17 cellular contexts compared by ENCODE assay signal in the genomic region with DNA sequence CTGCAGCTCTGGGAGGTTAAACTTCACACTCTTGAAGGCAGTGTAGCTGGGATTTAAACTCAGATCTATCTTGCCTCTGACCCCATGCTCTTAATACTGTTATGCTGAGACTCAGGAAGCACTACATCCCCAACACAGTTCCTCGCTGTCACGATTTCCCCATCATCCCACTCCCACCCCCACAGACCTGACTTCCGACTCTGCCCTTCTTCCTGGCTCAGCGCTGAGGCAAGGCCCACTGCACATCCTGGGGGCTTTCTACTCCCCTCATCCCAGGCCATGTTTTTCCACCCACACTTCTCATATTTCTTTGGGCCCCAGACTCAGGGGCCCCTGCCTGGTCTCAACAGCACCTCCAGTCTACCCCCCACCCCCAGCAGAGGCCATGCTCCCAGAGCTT. TPM values are rescaled to one million over a fixed set of nuclear protein-coding genes. Genes with fewer than 3 reads are reported as not detected.
DNase-seq lines count a peak whose midpoint lies in the region; ATAC-seq and TF ChIP-seq lines count a peak whose summit lies in the region.
"Had no signal": no experiment of that assay in that cellular context is flagged by ENCODE, and none has a peak within 500 bp of the region (broad histone marks: within the 10 kb centered on the region; RNA-seq: fewer than 3 reads in every experiment).

No MANE protein-coding gene starts in this region.

- H3K9me3 Mint-ChIP-seq in MCF 10A (ENCODE audit: unreplicated experiment) = no peaks in the 10 kb centered on the region
- H3K9me3 Mint-ChIP-seq: activated naive CD4-positive, alpha-beta T cell treated with anti-CD3 and anti-CD28 coated beads, Interleukin-2, amount 50 U/mL, for 24 hours had no signal

- H3K4me3 ChIP-seq in breast epithelium = no peak overlapping the region
- H3K4me3 ChIP-seq in neuronal stem cell (ENCODE audit: low read length in 2 of 2) = no peak overlapping the region
- no peak overlapping the region for H3K4me3 ChIP-seq in upper lobe of left lung

- no peak overlapping the region for H4K8ac ChIP-seq in neuronal stem cell (ENCODE audit: low read depth, low read length)

- no peak overlapping the region for H2AK5ac ChIP-seq in neuronal stem cell (ENCODE audit: low read depth, low read length)

- H2BK15ac ChIP-seq in neuronal stem cell (ENCODE audit: low read length) = no peak overlapping the region

- no peak overlapping the region for H2BK5ac ChIP-seq in neuronal stem cell (ENCODE audit: low read length)

- H2AFZ ChIP-seq in neuronal stem cell (ENCODE audit: low read length) = no peak overlapping the region

- H3K4me1 Mint-ChIP-seq in MCF 10A (ENCODE audit: insufficient read depth, unreplicated experiment) = peaks cover 38% of the 10 kb centered on the region
- H3K4me1 Mint-ChIP-seq: activated naive CD4-positive, alpha-beta T cell treated with anti-CD3 and anti-CD28 coated beads, Interleukin-2, amount 50 U/mL, for 24 hours had no signal

- H3K9me3 ChIP-seq in breast epithelium (no peaks in the 10 kb centered on the region), neuronal stem cell (replicated peaks in 1 of 2; ENCODE audit: control insufficient read depth in 2 of 2, insufficient read depth in 1 of 2, low read depth in 1 of 2, low read length in 2 of 2) (no peaks in the 10 kb centered on the region), upper lobe of left lung (no peaks in the 10 kb centered on the region)

- no peak overlapping the region for H3K9ac ChIP-seq in neuronal stem cell (ENCODE audit: low read depth, low read length, poor library complexity)
- H3K9ac ChIP-seq: KMS-11 had no signal

- CTCF ChIA-PET in MCF 10A (lab: Yijun Ruan, JAX) = interaction anchor here (0.9 to 2.2 kb wide), 9 partner anchors 10 to 122 kb away, joined by 3 to 10 read pairs (median 4); no protein-coding TSS in a partner anchor

- H3K4me1 ChIP-seq in breast epithelium (peaks cover 0 to 12% of the 10 kb centered on the region in 2 donors), neuronal stem cell (ENCODE audit: control insufficient read depth in 2 of 2, insufficient read depth in 1 of 2, low read depth in 1 of 2, low read length in 2 of 2) (no peaks in the 10 kb centered on the region), upper lobe of left lung (peaks cover 8 to 28% (median 17%) of the 10 kb centered on the region in 4 donors)

- no peaks in the 10 kb centered on the region for H3K79me1 ChIP-seq in neuronal stem cell (ENCODE audit: low read depth, low read length)

- H3K36me3 ChIP-seq in breast epithelium = no peaks in the 10 kb centered on the region
- peaks cover 12 to 36% of the 10 kb centered on the region in 2 donors for H3K36me3 ChIP-seq in neuronal stem cell (replicated peaks in 1 of 2; ENCODE audit: control insufficient read depth in 2 of 2, insufficient read depth in 2 of 2, low read length in 2 of 2)
- peaks cover 0 to 56% (median 31%) of the 10 kb centered on the region in 4 donors for H3K36me3 ChIP-seq in upper lobe of left lung

- H3K4me3 Mint-ChIP-seq in MCF 10A (ENCODE audit: unreplicated experiment) = no peak overlapping the region
- H3K4me3 Mint-ChIP-seq: activated naive CD4-positive, alpha-beta T cell treated with anti-CD3 and anti-CD28 coated beads, Interleukin-2, amount 50 U/mL, for 24 hours; T-helper 17 cell had no signal

- no CpG with 5 or more reads among the region's 4 CpGs for WGBS in neuronal stem cell (ENCODE audit: extremely low coverage in 2 of 2, insufficient read length in 2 of 2, insufficient replicate concordance in 1 of 2), 2 donors
- 59 to 60% methylated on average over 4 of the region's 4 CpGs for WGBS in upper lobe of left lung, 2 donors

- no peak overlapping the region for H3K4ac ChIP-seq in neuronal stem cell (ENCODE audit: low read length)

- peaks cover 12% of the 10 kb centered on the region for H3K36me3 Mint-ChIP-seq in MCF 10A (ENCODE audit: insufficient read depth, unreplicated experiment)
- H3K36me3 Mint-ChIP-seq: activated naive CD4-positive, alpha-beta T cell treated with anti-CD3 and anti-CD28 coated beads, Interleukin-2, amount 50 U/mL, for 24 hours had no signal

- TF ChIP-seq EP300 in upper lobe of left lung (IDR thresholded peaks at IDR 0.05) = no peak

- peak overlapping the region; percentile 21 for H2BK120ac ChIP-seq in neuronal stem cell (ENCODE audit: low read depth, low read length)

- H3K27me3 ChIP-seq in breast epithelium = no peaks in the 10 kb centered on the region
- H3K27me3 ChIP-seq in neuronal stem cell (ENCODE audit: control insufficient read depth in 3 of 3, insufficient read depth in 3 of 3, low read depth in 1 of 3, low read length in 3 of 3) = no peaks in the 10 kb centered on the region
- H3K27me3 ChIP-seq in upper lobe of left lung = no peaks in the 10 kb centered on the region

- H3K14ac ChIP-seq in neuronal stem cell (ENCODE audit: low read length) = no peak overlapping the region

- no peak overlapping the region for H3K23ac ChIP-seq in neuronal stem cell (ENCODE audit: low read depth, low read length, poor library complexity)

- no peak for TF ChIP-seq CTCF in breast epithelium (IDR thresholded peaks at IDR 0.05)
- TF ChIP-seq CTCF in MCF 10A (IDR thresholded peaks at IDR 0.05; ENCODE audit: unreplicated experiment) = no peak
- TF ChIP-seq CTCF in upper lobe of left lung (IDR thresholded peaks at IDR 0.05) = no peak

- no peak overlapping the region for H3K18ac ChIP-seq in neuronal stem cell (ENCODE audit: low read length)

- no peak overlapping the region for H4K91ac ChIP-seq in neuronal stem cell (ENCODE audit: low read depth, low read length, poor library complexity)

- H3K27me3 Mint-ChIP-seq in MCF 10A (ENCODE audit: insufficient read depth, unreplicated experiment) = no peaks in the 10 kb centered on the region
- H3K27me3 Mint-ChIP-seq: activated naive CD4-positive, alpha-beta T cell treated with anti-CD3 and anti-CD28 coated beads, Interleukin-2, amount 50 U/mL, for 24 hours; T-helper 17 cell had no signal

- ATAC-seq in upper lobe of left lung (ENCODE audit: low FRiP score in 2 of 2) (no peak), GM18502 (IDR thresholded peaks at IDR 0.05; ENCODE audit: poor library complexity, unreplicated experiment) (no peak), HG02763 (IDR thresholded peaks at IDR 0.05; ENCODE audit: unreplicated experiment) (no peak), GM21576 (IDR thresholded peaks at IDR 0.05; ENCODE audit: unreplicated experiment) (no peak)
- ATAC-seq: activated CD4-positive, CD25-positive, alpha-beta regulatory T cell treated with anti-CD3 and anti-CD28 coated beads, Interleukin-2, amount 50 U/mL, for 24 hours; T-helper 17 cell had no signal

- H3K27ac Mint-ChIP-seq in MCF 10A (ENCODE audit: low read depth, unreplicated experiment) = no peak overlapping the region
- H3K27ac Mint-ChIP-seq: activated naive CD4-positive, alpha-beta T cell treated with anti-CD3 and anti-CD28 coated beads, Interleukin-2, amount 50 U/mL, for 24 hours; T-helper 17 cell had no signal

- H3K4me2 ChIP-seq in neuronal stem cell (ENCODE audit: insufficient read depth, low read length, poor library complexity, severe bottlenecking) = no peak overlapping the region
- H3K4me2 ChIP-seq: KMS-11 had no signal

- intact Hi-C loops in breast epithelium (cut with DNase I; ENCODE audit: low total_unique reads) = no loop called here
- intact Hi-C loops in MCF 10A (cut with micrococcal nuclease) = no loop called here

- DNase-seq in breast epithelium (ENCODE audit: low spot score in 2 of 2) = no peak
- no peak for DNase-seq in MCF 10A (ENCODE audit: unreplicated experiment)
- no peak for DNase-seq in neuronal stem cell (ENCODE audit: low spot score)
- DNase-seq in upper lobe of left lung = no peak
- DNase-seq: activated CD8-positive, alpha-beta memory T cell treated with anti-CD3 and anti-CD28 coated beads, Interleukin-2, amount 50 U/mL, for 48 hours; COR-L47; EL; NCI-H1105; NK-92 treated with Interleukin-12 subunit alpha and Interleukin-12 subunit beta, amount 100 ng/mL, for 24 hours; T-helper 17 cell had no signal

- POLR2A ChIA-PET in MCF 10A (lab: Yijun Ruan, JAX) = interaction anchor here (0.9 to 2.4 kb wide), 6 partner anchors 8 to 88 kb away, joined by 3 to 7 read pairs (median 4); no protein-coding TSS in a partner anchor

- H3K27ac ChIP-seq in breast epithelium = peak overlapping the region; percentile 82 to 86
- peak overlapping the region; percentile 19 for H3K27ac ChIP-seq in cingulate gyrus (ENCODE audit: low read depth, low read length)
- H3K27ac ChIP-seq in neuronal stem cell (replicated peaks; ENCODE audit: low read length) = no peak overlapping the region
- H3K27ac ChIP-seq in upper lobe of left lung = peak overlapping the region; percentile 50 to 65 (median 58)
- H3K27ac ChIP-seq: KMS-11 had no signal

- H2BK12ac ChIP-seq in neuronal stem cell (ENCODE audit: low read length) = no peak overlapping the region

- no TSS peak for BruUV-seq in MCF 10A (replicated peaks; lab: Mats Ljungman, UMichigan)

- TF ChIP-seq POLR2A in breast epithelium (IDR thresholded peaks at IDR 0.05) (no peak), upper lobe of left lung (IDR thresholded peaks at IDR 0.05) (no peak)

RNA-seq across cellular contexts. Expression of gene NDST2, which starts 7.6 kb away (rescaled TPM):
- total RNA-seq in breast epithelium (10 to 100 TPM; 30.7 to 37.7 (median 33.8) TPM), MCF 10A (2022) (22.9 and 25.2 TPM in 2 replicates), upper lobe of left lung (10 to 100 TPM; 26.4 to 92.2 (median 38.3) TPM)
- 14.3 TPM for polyA plus RNA-seq in neuronal stem cell (2013, experiment 1 of 2)
- polyA plus RNA-seq in neuronal stem cell (2013, experiment 2 of 2) = 14.9 TPM

RNA-seq across cellular contexts. Expression of gene ZSWIM8, which starts 33.6 kb away (rescaled TPM):
- total RNA-seq in breast epithelium = 10 to 100 TPM; 79.2 to 87.8 (median 84.2) TPM
- 84.2 and 112 TPM in 2 replicates for total RNA-seq in MCF 10A (2022)
- polyA plus RNA-seq in neuronal stem cell (2013, experiment 1 of 2) = 39.1 TPM
- polyA plus RNA-seq in neuronal stem cell (2013, experiment 2 of 2) = 45.8 TPM
- 100 to 1,000 TPM in 4 of 6 donors, 10 to 100 TPM in 2; 54.9 to 202 (median 109) TPM for total RNA-seq in upper lobe of left lung

RNA-seq across cellular contexts. Expression of gene CHCHD1, which starts 37.2 kb away (rescaled TPM):
- total RNA-seq in breast epithelium = 10 to 100 TPM; 25.1 to 37.0 (median 29.9) TPM
- total RNA-seq in MCF 10A (2022) = 13.1 and 19.5 TPM in 2 replicates
- 123 TPM for polyA plus RNA-seq in neuronal stem cell (2013, experiment 1 of 2)
- polyA plus RNA-seq in neuronal stem cell (2013, experiment 2 of 2) = 123 TPM
- 10 to 100 TPM; 16.8 to 34.9 (median 19.4) TPM for total RNA-seq in upper lobe of left lung

RNA-seq across cellular contexts. Expression of gene CAMK2G, which starts 55.3 kb away (rescaled TPM):
- 10 to 100 TPM; 22.6 to 28.0 (median 27.2) TPM for total RNA-seq in breast epithelium
- total RNA-seq in MCF 10A (2022) = 10.9 and 13.7 TPM in 2 replicates
- 30.5 TPM for polyA plus RNA-seq in neuronal stem cell (2013, experiment 1 of 2)
- 31.7 TPM for polyA plus RNA-seq in neuronal stem cell (2013, experiment 2 of 2)
- total RNA-seq in upper lobe of left lung = 10 to 100 TPM; 25.7 to 52.3 (median 43.0) TPM
